In genomic region chr21:45164124-45164511, GRCh38 we compare ENCODE assay signal across 1 cellular context.
TF ChIP-seq lines count a peak whose summit lies in the region.

No MANE protein-coding gene starts in this region.

TF ChIP-seq in WTC11, 78 proteins besides CTCF, POLR2A, EP300 and RAD21 (continued from another document):
- no peak for TF ChIP-seq NR2C2 (CRISPR knock-in tag; IDR thresholded peaks at IDR 0.05)
- TF ChIP-seq AFF4 (CRISPR knock-in tag; IDR thresholded peaks at IDR 0.05; ENCODE audit: borderline replicate concordance): no peak
- no peak for TF ChIP-seq GTF2I (CRISPR knock-in tag; conservative IDR thresholded peaks at IDR 0.05)
